8 cellular contexts compared by ENCODE assay signal in genomic region chr5:132369471-132370240, GRCh38. TPM values are rescaled to one million over a fixed set of nuclear protein-coding genes. Genes with fewer than 3 reads are reported as not detected.
A peak's percentile ranks its signal among the peaks of the same experiment; 100 is the strongest.
DNase-seq lines count a peak whose midpoint lies in the region; ATAC-seq lines count a peak whose summit lies in the region.

SLC22A5 (plus strand) TSS chr5:132369710; CDS start chr5:132369973, 263 bp downstream.

- intact Hi-C loops in left colon (cut with DNase I, micrococcal nuclease): no loop called here

- ATAC-seq in HG02759 (IDR thresholded peaks at IDR 0.05; ENCODE audit: unreplicated experiment): peak; percentile 92
- peak; percentile 94 to 95 for ATAC-seq in activated CD4-positive, CD25-positive, alpha-beta regulatory T cell treated with anti-CD3 and anti-CD28 coated beads, Interleukin-2, amount 50 U/mL, for 24 hours
- ATAC-seq in left colon: peak; percentile 90

- DNase-seq in NCI-H1417 (lab: John Stamatoyannopoulos, UW) (peak; percentile 62 to 91 (median 75)), NCI-H1417 treated with DMSO at 0.1 percent for 48 hours (lab: John Stamatoyannopoulos, UW) (no peak), NCI-H1694 (lab: John Stamatoyannopoulos, UW) (peak; percentile 4), cerebellar nuclear complex (lab: John Stamatoyannopoulos, UW) (peak; percentile 13 to 14), left colon (peak; percentile 78 to 88)
- DNase-seq in stimulated activated CD4-positive, alpha-beta T cell treated with anti-CD3 and anti-CD28 coated beads, Interleukin-2, amount 100 ng/mL, for 24 hours: peak; percentile 73 to 82

RNA-seq across cellular contexts. Expression of gene SLC22A5, which starts in this region (rescaled TPM):
- 10 to 100 TPM; 35.2 to 59.3 TPM for total RNA-seq in left colon
